11 cellular contexts compared by ENCODE assay signal in the genomic region with DNA sequence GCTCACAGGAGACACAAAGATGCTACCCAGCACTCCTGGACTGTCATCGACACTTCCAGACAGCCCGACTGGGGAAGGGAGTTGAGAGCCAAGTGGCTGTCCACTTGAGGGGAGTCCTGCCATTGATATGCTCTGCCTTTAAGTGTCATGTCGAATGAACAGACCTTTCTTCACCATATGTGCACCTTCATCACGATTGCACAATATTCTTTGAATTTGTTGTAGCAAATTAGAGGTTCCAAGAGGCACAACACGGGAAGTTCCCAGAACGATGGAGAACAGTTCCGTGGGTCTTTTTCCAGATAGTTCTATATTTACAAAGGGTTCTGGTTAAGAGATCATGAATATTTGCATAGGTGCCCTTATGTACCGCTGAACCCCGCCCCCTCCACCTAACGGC. TPM values are rescaled to one million over a fixed set of nuclear protein-coding genes. Genes with fewer than 3 reads are reported as not detected.
"Had no signal": no experiment of that assay in that cellular context is flagged by ENCODE, and none has a peak within 500 bp of the region (broad histone marks: within the 10 kb centered on the region; RNA-seq: fewer than 3 reads in every experiment).

No MANE protein-coding gene starts in this region.

- H3K4me3 ChIP-seq: GM23248, HAP-1 had no signal

- H3K36me3 ChIP-seq: HAP-1 had no signal

- DNase-seq: GM23248, GOT3, H7, HFFc6, Kasumi-1, KG1 had no signal

- H3K9me3 ChIP-seq: HAP-1 had no signal

- H3K9ac ChIP-seq: GM23248 had no signal

- ATAC-seq: HCT116 had no signal

- FAIRE-seq: HTR-8/SVneo had no signal

- H2AFZ ChIP-seq: GM23248 had no signal

- H3K27ac ChIP-seq: GM23248 had no signal

- H3K4me1 ChIP-seq: HAP-1 had no signal

RNA-seq across cellular contexts. Expression of gene SLC18A2, which starts 16.0 kb away (rescaled TPM):
- total RNA-seq: GM23248, HFFc6, HT-29 had no signal

RNA-seq across cellular contexts. Expression of gene KCNK18, which starts 59.6 kb away (rescaled TPM):
- total RNA-seq: GM23248, H4, H7, HFFc6, HT-29 had no signal
- polyA plus RNA-seq: GM23248 had no signal
